ENCODE assay signal across 1 cellular context in genomic region chr4:184960505-184960971, GRCh38.
TF ChIP-seq lines count a peak whose summit lies in the region.

No MANE protein-coding gene starts in this region.

TF ChIP-seq in WTC11, 78 proteins besides CTCF, POLR2A, EP300 and RAD21 (continued from another document):
- TF ChIP-seq, protein P1, sequence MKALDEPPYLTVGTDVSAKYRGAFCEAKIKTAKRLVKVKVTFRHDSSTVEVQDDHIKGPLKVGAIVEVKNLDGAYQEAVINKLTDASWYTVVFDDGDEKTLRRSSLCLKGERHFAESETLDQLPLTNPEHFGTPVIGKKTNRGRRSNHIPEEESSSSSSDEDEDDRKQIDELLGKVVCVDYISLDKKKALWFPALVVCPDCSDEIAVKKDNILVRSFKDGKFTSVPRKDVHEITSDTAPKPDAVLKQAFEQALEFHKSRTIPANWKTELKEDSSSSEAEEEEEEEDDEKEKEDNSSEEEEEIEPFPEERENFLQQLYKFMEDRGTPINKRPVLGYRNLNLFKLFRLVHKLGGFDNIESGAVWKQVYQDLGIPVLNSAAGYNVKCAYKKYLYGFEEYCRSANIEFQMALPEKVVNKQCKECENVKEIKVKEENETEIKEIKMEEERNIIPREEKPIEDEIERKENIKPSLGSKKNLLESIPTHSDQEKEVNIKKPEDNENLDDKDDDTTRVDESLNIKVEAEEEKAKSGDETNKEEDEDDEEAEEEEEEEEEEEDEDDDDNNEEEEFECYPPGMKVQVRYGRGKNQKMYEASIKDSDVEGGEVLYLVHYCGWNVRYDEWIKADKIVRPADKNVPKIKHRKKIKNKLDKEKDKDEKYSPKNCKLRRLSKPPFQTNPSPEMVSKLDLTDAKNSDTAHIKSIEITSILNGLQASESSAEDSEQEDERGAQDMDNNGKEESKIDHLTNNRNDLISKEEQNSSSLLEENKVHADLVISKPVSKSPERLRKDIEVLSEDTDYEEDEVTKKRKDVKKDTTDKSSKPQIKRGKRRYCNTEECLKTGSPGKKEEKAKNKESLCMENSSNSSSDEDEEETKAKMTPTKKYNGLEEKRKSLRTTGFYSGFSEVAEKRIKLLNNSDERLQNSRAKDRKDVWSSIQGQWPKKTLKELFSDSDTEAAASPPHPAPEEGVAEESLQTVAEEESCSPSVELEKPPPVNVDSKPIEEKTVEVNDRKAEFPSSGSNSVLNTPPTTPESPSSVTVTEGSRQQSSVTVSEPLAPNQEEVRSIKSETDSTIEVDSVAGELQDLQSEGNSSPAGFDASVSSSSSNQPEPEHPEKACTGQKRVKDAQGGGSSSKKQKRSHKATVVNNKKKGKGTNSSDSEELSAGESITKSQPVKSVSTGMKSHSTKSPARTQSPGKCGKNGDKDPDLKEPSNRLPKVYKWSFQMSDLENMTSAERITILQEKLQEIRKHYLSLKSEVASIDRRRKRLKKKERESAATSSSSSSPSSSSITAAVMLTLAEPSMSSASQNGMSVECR (CRISPR knock-in tag; IDR thresholded peaks at IDR 0.05; ENCODE audit: borderline replicate concordance): no peak
- TF ChIP-seq PRRX2 (CRISPR knock-in tag; IDR thresholded peaks at IDR 0.05) (no peak), SMAD4 (CRISPR knock-in tag; IDR thresholded peaks at IDR 0.05) (no peak), HMGA2 (CRISPR knock-in tag; IDR thresholded peaks at IDR 0.05) (no peak), NFE2L1 (CRISPR knock-in tag; IDR thresholded peaks at IDR 0.05) (no peak), GTF2I (CRISPR knock-in tag; conservative IDR thresholded peaks at IDR 0.05) (no peak)
TF ChIP-seq in WTC11: peak in this region for 0.
